1 cellular context compared by ENCODE assay signal in the genomic region with DNA sequence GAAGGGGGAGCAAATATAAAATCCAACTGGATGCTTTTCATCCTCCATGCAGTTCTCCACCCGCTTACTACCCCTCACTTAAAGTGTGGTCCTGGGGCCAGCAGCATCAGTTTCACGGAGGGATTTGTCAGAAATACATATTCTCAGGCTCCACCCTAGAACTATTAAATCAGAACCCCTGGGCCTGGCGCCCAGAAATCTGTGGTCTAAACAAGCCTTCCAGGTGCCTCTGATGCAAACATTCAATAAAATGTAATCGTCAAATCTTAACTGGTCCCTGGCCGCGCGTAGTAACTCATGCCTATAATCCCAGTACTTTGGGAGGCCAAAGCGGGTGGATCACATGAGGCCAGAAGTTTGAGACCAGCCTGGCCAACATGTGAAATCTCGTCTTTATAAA.
TF ChIP-seq lines count a peak whose summit lies in the region.

No MANE protein-coding gene starts in this region.

TF ChIP-seq in GM23338, 12 proteins besides CTCF, POLR2A, EP300 and RAD21 (continued from another document):
- TF ChIP-seq, protein P1, sequence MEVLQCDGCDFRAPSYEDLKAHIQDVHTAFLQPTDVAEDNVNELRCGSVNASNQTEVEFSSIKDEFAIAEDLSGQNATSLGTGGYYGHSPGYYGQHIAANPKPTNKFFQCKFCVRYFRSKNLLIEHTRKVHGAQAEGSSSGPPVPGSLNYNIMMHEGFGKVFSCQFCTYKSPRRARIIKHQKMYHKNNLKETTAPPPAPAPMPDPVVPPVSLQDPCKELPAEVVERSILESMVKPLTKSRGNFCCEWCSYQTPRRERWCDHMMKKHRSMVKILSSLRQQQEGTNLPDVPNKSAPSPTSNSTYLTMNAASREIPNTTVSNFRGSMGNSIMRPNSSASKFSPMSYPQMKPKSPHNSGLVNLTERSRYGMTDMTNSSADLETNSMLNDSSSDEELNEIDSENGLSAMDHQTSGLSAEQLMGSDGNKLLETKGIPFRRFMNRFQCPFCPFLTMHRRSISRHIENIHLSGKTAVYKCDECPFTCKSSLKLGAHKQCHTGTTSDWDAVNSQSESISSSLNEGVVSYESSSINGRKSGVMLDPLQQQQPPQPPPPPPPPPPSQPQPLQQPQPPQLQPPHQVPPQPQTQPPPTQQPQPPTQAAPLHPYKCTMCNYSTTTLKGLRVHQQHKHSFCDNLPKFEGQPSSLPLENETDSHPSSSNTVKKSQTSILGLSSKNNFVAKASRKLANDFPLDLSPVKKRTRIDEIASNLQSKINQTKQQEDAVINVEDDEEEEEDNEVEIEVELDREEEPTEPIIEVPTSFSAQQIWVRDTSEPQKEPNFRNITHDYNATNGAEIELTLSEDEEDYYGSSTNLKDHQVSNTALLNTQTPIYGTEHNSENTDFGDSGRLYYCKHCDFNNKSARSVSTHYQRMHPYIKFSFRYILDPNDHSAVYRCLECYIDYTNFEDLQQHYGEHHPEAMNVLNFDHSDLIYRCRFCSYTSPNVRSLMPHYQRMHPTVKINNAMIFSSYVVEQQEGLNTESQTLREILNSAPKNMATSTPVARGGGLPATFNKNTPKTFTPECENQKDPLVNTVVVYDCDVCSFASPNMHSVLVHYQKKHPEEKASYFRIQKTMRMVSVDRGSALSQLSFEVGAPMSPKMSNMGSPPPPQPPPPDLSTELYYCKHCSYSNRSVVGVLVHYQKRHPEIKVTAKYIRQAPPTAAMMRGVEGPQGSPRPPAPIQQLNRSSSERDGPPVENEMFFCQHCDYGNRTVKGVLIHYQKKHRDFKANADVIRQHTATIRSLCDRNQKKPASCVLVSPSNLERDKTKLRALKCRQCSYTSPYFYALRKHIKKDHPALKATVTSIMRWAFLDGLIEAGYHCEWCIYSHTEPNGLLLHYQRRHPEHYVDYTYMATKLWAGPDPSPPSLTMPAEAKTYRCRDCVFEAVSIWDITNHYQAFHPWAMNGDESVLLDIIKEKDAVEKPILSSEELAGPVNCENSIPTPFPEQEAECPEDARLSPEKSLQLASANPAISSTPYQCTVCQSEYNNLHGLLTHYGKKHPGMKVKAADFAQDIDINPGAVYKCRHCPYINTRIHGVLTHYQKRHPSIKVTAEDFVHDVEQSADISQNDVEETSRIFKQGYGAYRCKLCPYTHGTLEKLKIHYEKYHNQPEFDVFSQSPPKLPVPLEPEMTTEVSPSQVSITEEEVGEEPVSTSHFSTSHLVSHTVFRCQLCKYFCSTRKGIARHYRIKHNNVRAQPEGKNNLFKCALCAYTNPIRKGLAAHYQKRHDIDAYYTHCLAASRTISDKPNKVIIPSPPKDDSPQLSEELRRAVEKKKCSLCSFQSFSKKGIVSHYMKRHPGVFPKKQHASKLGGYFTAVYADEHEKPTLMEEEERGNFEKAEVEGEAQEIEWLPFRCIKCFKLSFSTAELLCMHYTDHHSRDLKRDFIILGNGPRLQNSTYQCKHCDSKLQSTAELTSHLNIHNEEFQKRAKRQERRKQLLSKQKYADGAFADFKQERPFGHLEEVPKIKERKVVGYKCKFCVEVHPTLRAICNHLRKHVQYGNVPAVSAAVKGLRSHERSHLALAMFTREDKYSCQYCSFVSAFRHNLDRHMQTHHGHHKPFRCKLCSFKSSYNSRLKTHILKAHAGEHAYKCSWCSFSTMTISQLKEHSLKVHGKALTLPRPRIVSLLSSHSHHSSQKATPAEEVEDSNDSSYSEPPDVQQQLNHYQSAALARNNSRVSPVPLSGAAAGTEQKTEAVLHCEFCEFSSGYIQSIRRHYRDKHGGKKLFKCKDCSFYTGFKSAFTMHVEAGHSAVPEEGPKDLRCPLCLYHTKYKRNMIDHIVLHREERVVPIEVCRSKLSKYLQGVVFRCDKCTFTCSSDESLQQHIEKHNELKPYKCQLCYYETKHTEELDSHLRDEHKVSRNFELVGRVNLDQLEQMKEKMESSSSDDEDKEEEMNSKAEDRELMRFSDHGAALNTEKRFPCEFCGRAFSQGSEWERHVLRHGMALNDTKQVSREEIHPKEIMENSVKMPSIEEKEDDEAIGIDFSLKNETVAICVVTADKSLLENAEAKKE (CRISPR knock-in tag; IDR thresholded peaks at IDR 0.05), result no peak
- TF ChIP-seq, protein P2, sequence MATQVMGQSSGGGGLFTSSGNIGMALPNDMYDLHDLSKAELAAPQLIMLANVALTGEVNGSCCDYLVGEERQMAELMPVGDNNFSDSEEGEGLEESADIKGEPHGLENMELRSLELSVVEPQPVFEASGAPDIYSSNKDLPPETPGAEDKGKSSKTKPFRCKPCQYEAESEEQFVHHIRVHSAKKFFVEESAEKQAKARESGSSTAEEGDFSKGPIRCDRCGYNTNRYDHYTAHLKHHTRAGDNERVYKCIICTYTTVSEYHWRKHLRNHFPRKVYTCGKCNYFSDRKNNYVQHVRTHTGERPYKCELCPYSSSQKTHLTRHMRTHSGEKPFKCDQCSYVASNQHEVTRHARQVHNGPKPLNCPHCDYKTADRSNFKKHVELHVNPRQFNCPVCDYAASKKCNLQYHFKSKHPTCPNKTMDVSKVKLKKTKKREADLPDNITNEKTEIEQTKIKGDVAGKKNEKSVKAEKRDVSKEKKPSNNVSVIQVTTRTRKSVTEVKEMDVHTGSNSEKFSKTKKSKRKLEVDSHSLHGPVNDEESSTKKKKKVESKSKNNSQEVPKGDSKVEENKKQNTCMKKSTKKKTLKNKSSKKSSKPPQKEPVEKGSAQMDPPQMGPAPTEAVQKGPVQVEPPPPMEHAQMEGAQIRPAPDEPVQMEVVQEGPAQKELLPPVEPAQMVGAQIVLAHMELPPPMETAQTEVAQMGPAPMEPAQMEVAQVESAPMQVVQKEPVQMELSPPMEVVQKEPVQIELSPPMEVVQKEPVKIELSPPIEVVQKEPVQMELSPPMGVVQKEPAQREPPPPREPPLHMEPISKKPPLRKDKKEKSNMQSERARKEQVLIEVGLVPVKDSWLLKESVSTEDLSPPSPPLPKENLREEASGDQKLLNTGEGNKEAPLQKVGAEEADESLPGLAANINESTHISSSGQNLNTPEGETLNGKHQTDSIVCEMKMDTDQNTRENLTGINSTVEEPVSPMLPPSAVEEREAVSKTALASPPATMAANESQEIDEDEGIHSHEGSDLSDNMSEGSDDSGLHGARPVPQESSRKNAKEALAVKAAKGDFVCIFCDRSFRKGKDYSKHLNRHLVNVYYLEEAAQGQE (IDR thresholded peaks at IDR 0.05; ENCODE audit: unreplicated experiment), result no peak
- TF ChIP-seq POLR2AphosphoS5 (IDR thresholded peaks at IDR 0.05; ENCODE audit: low read depth) (no peak), ZNF331 (CRISPR knock-in tag; IDR thresholded peaks at IDR 0.05; ENCODE audit: low read depth) (no peak), EZH2 (IDR thresholded peaks at IDR 0.05; ENCODE audit: low read depth, unreplicated experiment) (no peak)
